ENCODE assay signal across 13 cellular contexts in genomic region chr14:80977103-80977728, GRCh38.
DNase-seq lines count a peak whose midpoint lies in the region; ATAC-seq and TF ChIP-seq lines count a peak whose summit lies in the region.
"Had no signal": no experiment of that assay in that cellular context is flagged by ENCODE, and none has a peak within 500 bp of the region (broad histone marks: within the 10 kb centered on the region; RNA-seq: fewer than 3 reads in every experiment).

No MANE protein-coding gene starts in this region.

- H3K9ac ChIP-seq in KMS-11, result no peak overlapping the region

- H3K4me2 ChIP-seq in KMS-11, result peak overlapping the region; percentile 47; the same call in 1 of the 2 replicates

- DNase-seq in iPS-NIHi7 (ENCODE audit: extremely low spot score) (peak; percentile 35), substantia nigra (lab: John Stamatoyannopoulos, UW) (no peak), amygdala (lab: John Stamatoyannopoulos, UW) (no peak)
- no peak for DNase-seq in effector CD4-positive, alpha-beta T cell
- DNase-seq: Caco-2; left cardiac atrium; NCI-H2171; nucleus accumbens; stimulated activated CD4-positive, alpha-beta T cell treated with anti-CD3 and anti-CD28 coated beads, Interleukin-2, amount 100 ng/mL, for 24 hours had no signal

- TF ChIP-seq CTCF in GM12872 (IDR thresholded peaks at IDR 0.05; ENCODE audit: insufficient read depth, low read depth, low read length), result peak; percentile 49; the same call in 1 of the 3 replicates
- peak; percentile 48 for TF ChIP-seq CTCF in KMS-11 (conservative IDR thresholded peaks at IDR 0.05; ENCODE audit: low read depth, low read length)

- peaks cover 45% of the 10 kb centered on the region for H3K4me1 ChIP-seq in KMS-11 (ENCODE audit: low read depth, poor library complexity, severe bottlenecking)
- H3K4me1 ChIP-seq: Caco-2 had no signal

- H2AFZ ChIP-seq in KMS-11 (ENCODE audit: low read depth), result no peak overlapping the region

- no peaks in the 10 kb centered on the region for H3K27me3 ChIP-seq in KMS-11 (ENCODE audit: insufficient read depth, low read depth)

- H3K79me2 ChIP-seq in KMS-11 (ENCODE audit: insufficient read depth, low read depth), result no peaks in the 10 kb centered on the region

- ATAC-seq in GM21381 (IDR thresholded peaks at IDR 0.05; ENCODE audit: unreplicated experiment) (peak; percentile 63), HG02571 (IDR thresholded peaks at IDR 0.05; ENCODE audit: unreplicated experiment) (no peak)
- ATAC-seq: left cardiac atrium had no signal

- H3K36me3 ChIP-seq in KMS-11 (ENCODE audit: insufficient read depth), result no peaks in the 10 kb centered on the region

- H3K4me3 ChIP-seq in KMS-11 (IDR thresholded peaks at IDR 0.05; ENCODE audit: insufficient read depth, low read depth, low read length), result no peak overlapping the region

- H4K20me1 ChIP-seq in KMS-11 (ENCODE audit: insufficient read depth), result no peaks in the 10 kb centered on the region

- H3K27ac ChIP-seq in KMS-11 (peak overlapping the region; percentile 54; the same call in 1 of the 2 replicates), substantia nigra (ENCODE audit: low read depth, low read length, poor library complexity, severe bottlenecking) (no peak overlapping the region)
